ENCODE assay signal across 15 cellular contexts in the genomic region with DNA sequence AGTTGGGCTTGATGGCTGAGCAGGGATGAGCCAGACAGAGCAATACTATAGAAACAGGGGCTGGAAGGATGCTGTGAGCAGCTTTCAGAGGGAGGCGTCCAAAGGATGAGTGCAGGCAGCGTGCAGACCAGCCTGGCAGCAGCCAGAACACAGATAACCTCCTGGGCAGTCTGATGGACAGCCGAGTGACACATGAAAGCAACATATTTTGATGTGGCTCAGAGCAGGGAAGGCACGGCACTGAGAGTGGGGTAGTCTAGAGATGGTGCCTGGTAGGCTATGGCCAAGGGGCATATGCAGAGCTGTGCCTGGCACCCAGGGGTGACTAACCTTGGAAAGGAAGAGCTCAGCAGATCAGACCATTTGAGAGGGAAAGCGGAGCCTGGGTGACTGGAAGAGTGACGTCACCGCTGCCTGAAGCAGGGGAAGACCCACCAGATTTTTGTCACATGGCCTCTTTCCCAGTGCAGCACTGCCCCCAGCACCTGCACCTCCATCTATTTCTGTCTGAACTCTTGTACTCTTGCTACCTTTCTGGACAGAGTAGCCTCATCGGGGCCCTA. TPM values are rescaled to one million over a fixed set of nuclear protein-coding genes. Genes with fewer than 3 reads are reported as not detected.
A peak's percentile ranks its signal among the peaks of the same experiment; 100 is the strongest.
DNase-seq lines count a peak whose midpoint lies in the region; ATAC-seq and TF ChIP-seq lines count a peak whose summit lies in the region.
"Had no signal": no experiment of that assay in that cellular context is flagged by ENCODE, and none has a peak within 500 bp of the region (broad histone marks: within the 10 kb centered on the region; RNA-seq: fewer than 3 reads in every experiment).

No MANE protein-coding gene starts in this region.

- in situ Hi-C loops in mammary epithelial cell (cut with MboI; ENCODE audit: low sequenced_read_pairs in 2 of 2), result loop anchor here (5.0 kb wide), 2 partner anchors 65 to 115 kb away; no protein-coding TSS in a partner anchor
- in situ Hi-C loops in GM23248 (cut with MboI), result loop anchor here (5.0 kb wide), 1 partner anchor 105 kb away; no protein-coding TSS in a partner anchor

- H3K9me2 ChIP-seq in GM23248 (ENCODE audit: insufficient read depth), result no peaks in the 10 kb centered on the region

- peaks cover 12% of the 10 kb centered on the region for H3K4me1 Mint-ChIP-seq in MCF 10A (ENCODE audit: insufficient read depth, unreplicated experiment)
- H3K4me1 Mint-ChIP-seq in activated T-helper 17 cell treated with anti-CD3 and anti-CD28 coated beads, Interleukin-2, amount 50 U/mL, for 72 hours, result no peaks in the 10 kb centered on the region
- H3K4me1 Mint-ChIP-seq in endothelial cell (ENCODE audit: unreplicated experiment), result peaks cover 2% of the 10 kb centered on the region

- H3K4me1 ChIP-seq in mammary epithelial cell (ENCODE audit: insufficient read depth, low read length), result peaks cover 10% of the 10 kb centered on the region
- peaks cover 17% of the 10 kb centered on the region; the same call in 1 of the 2 replicates for H3K4me1 ChIP-seq in GM23248 (ENCODE audit: insufficient read depth)

- no peak overlapping the region for H3K4me2 ChIP-seq in mammary epithelial cell (ENCODE audit: insufficient read depth, low read depth, low read length)
- no peak overlapping the region for H3K4me2 ChIP-seq in GM23248 (ENCODE audit: unreplicated experiment)
- H3K4me2 ChIP-seq: BLaER1 had no signal

- CTCF ChIA-PET in MCF 10A (lab: Yijun Ruan, JAX) (interaction anchor here (7.6 kb wide), 1 partner anchor 113 kb away, joined by 55 read pairs; no protein-coding TSS in a partner anchor), mammary epithelial cell (lab: Charles Lee; ENCODE audit: low non-redundant PET) (no interaction called here)

- WGBS in mammary epithelial cell (ENCODE audit: low coverage, missing lambda C conversion rate), result 85% methylated on average over 8 of the region's 8 CpGs
- WGBS in GM23248 (ENCODE audit: low coverage in 1 of 2, low lambda C conversion rate in 2 of 2, missing lambda C conversion rate in 2 of 2), 2 experiments, result 88 to 91% methylated on average over 8 of the region's 8 CpGs

- H3K36me3 ChIP-seq in mammary epithelial cell (ENCODE audit: insufficient read depth, low read length) (peaks cover 7% of the 10 kb centered on the region), GM23248 (ENCODE audit: low read depth) (no peaks in the 10 kb centered on the region)

- TF ChIP-seq CTCF in MCF 10A (IDR thresholded peaks at IDR 0.05; ENCODE audit: unreplicated experiment), result no peak
- no peak for TF ChIP-seq CTCF in mammary epithelial cell (conservative IDR thresholded peaks at IDR 0.05 in 1 of 2, IDR thresholded peaks at IDR 0.05 in 1 of 2; ENCODE audit: extremely low read depth in 1 of 2, insufficient read depth in 1 of 2, low read depth in 1 of 2, low read length in 2 of 2)
- no peak for TF ChIP-seq CTCF in endothelial cell (IDR thresholded peaks at IDR 0.05; ENCODE audit: unreplicated experiment)

- no peak for DNase-seq in MCF 10A (ENCODE audit: unreplicated experiment)
- no peak for DNase-seq in mammary epithelial cell
- DNase-seq in endothelial cell (ENCODE audit: low spot score), result no peak
- no peak for DNase-seq in T-helper 1 cell
- no peak for DNase-seq in GM23248
- no peak for DNase-seq in NCI-H526 treated with DMSO at 0.1 percent for 48 hours (lab: John Stamatoyannopoulos, UW)
- DNase-seq: 8988T, AML-193, DMS 273 treated with DMSO at 0.1 percent for 48 hours had no signal

- no peaks in the 10 kb centered on the region for H3K27me3 ChIP-seq in mammary epithelial cell (ENCODE audit: insufficient read depth, low read length)
- no peaks in the 10 kb centered on the region for H3K27me3 ChIP-seq in GM23248 (replicated peaks; ENCODE audit: insufficient read depth)
- H3K27me3 ChIP-seq: BLaER1 had no signal

- ATAC-seq in activated T-helper 17 cell treated with anti-CD3 and anti-CD28 coated beads, Interleukin-2, amount 50 U/mL, for 72 hours (replicated peaks), result no peak
- ATAC-seq: GM12878, HCT116 had no signal

- peaks cover 28% of the 10 kb centered on the region for H3K36me3 Mint-ChIP-seq in MCF 10A (ENCODE audit: insufficient read depth, unreplicated experiment)
- peaks cover 8% of the 10 kb centered on the region for H3K36me3 Mint-ChIP-seq in activated T-helper 17 cell treated with anti-CD3 and anti-CD28 coated beads, Interleukin-2, amount 50 U/mL, for 72 hours (ENCODE audit: low read depth)
- H3K36me3 Mint-ChIP-seq in endothelial cell (ENCODE audit: low read depth, unreplicated experiment), result peaks cover 21% of the 10 kb centered on the region

- H3K4me3 ChIP-seq in mammary epithelial cell (replicated peaks in 1 of 3; ENCODE audit: insufficient read depth in 1 of 3, low read depth in 2 of 3, low read length in 3 of 3), result no peak overlapping the region
- no peak overlapping the region for H3K4me3 ChIP-seq in GM23248
- H3K4me3 ChIP-seq: BLaER1, GM12878 had no signal

- H2AFZ ChIP-seq in mammary epithelial cell (ENCODE audit: low read depth, low read length) (no peak overlapping the region), GM23248 (no peak overlapping the region)

- H4K20me1 ChIP-seq in mammary epithelial cell (ENCODE audit: insufficient read depth, low read length) (no peaks in the 10 kb centered on the region), GM23248 (ENCODE audit: insufficient read depth) (no peaks in the 10 kb centered on the region)

- H3K9me3 Mint-ChIP-seq in MCF 10A (ENCODE audit: unreplicated experiment), result no peaks in the 10 kb centered on the region
- H3K9me3 Mint-ChIP-seq in activated T-helper 17 cell treated with anti-CD3 and anti-CD28 coated beads, Interleukin-2, amount 50 U/mL, for 72 hours, result no peaks in the 10 kb centered on the region
- H3K9me3 Mint-ChIP-seq in endothelial cell (ENCODE audit: unreplicated experiment), result no peaks in the 10 kb centered on the region

- H3K4me3 Mint-ChIP-seq in MCF 10A (ENCODE audit: unreplicated experiment) (peak overlapping the region; percentile 28), endothelial cell (ENCODE audit: unreplicated experiment) (peak overlapping the region; percentile 26)
- H3K4me3 Mint-ChIP-seq in activated T-helper 17 cell treated with anti-CD3 and anti-CD28 coated beads, Interleukin-2, amount 50 U/mL, for 72 hours, result no peak overlapping the region

- BruUV-seq in MCF 10A (replicated peaks; lab: Mats Ljungman, UMichigan), result no TSS peak
- no TSS peak for BruUV-seq in mammary epithelial cell (replicated peaks; lab: Mats Ljungman, UMichigan)

- H3K9ac ChIP-seq in mammary epithelial cell (ENCODE audit: insufficient read depth, low read length), result no peak overlapping the region
- H3K9ac ChIP-seq in GM23248, result no peak overlapping the region
- H3K9ac ChIP-seq: BLaER1 had no signal

- H3K27ac ChIP-seq in mammary epithelial cell (ENCODE audit: insufficient read depth, low read depth, low read length), result no peak overlapping the region
- no peak overlapping the region for H3K27ac ChIP-seq in GM23248
- H3K27ac ChIP-seq: BLaER1, HL-60 had no signal

- POLR2A ChIA-PET in MCF 10A (lab: Yijun Ruan, JAX), result no interaction called here

- H3F3A ChIP-seq in GM23248 (ENCODE audit: insufficient read depth), result 0 out of 2 replicates have a peak, but pooled peaks cover 7% of the 10 kb centered on the region

- H3K9me3 ChIP-seq in mammary epithelial cell (replicated peaks; ENCODE audit: insufficient read depth, low read length), result no peaks in the 10 kb centered on the region
- no peaks in the 10 kb centered on the region for H3K9me3 ChIP-seq in GM23248 (ENCODE audit: low read depth)
- H3K9me3 ChIP-seq: BLaER1 had no signal

- H3K27ac Mint-ChIP-seq in MCF 10A (ENCODE audit: low read depth, unreplicated experiment), result no peak overlapping the region
- peak overlapping the region; percentile 71 for H3K27ac Mint-ChIP-seq in activated T-helper 17 cell treated with anti-CD3 and anti-CD28 coated beads, Interleukin-2, amount 50 U/mL, for 72 hours
- no peak overlapping the region for H3K27ac Mint-ChIP-seq in endothelial cell (ENCODE audit: unreplicated experiment)

- intact Hi-C loops in MCF 10A (cut with micrococcal nuclease) (loop anchor here (10.0 kb wide), 1 partner anchor 422 kb away; no protein-coding TSS in a partner anchor), mammary epithelial cell (cut with micrococcal nuclease) (loop anchor here (10.0 kb wide), 1 partner anchor 272 kb away; no protein-coding TSS in a partner anchor)

- H3K79me2 ChIP-seq in mammary epithelial cell (ENCODE audit: insufficient read depth, low read length), result peaks cover 13% of the 10 kb centered on the region
- H3K79me2 ChIP-seq in GM23248 (ENCODE audit: insufficient read depth), result peaks cover 35% of the 10 kb centered on the region

- H3K27me3 Mint-ChIP-seq in MCF 10A (ENCODE audit: insufficient read depth, unreplicated experiment), result no peaks in the 10 kb centered on the region
- H3K27me3 Mint-ChIP-seq in activated T-helper 17 cell treated with anti-CD3 and anti-CD28 coated beads, Interleukin-2, amount 50 U/mL, for 72 hours, result no peaks in the 10 kb centered on the region
- peaks cover 2% of the 10 kb centered on the region for H3K27me3 Mint-ChIP-seq in endothelial cell (ENCODE audit: unreplicated experiment)

- dilution Hi-C loops in mammary epithelial cell (cut with HindIII; ENCODE audit: low sequenced_read_pairs), result no loop called here

RNA-seq across cellular contexts. Expression of gene PINK1, which starts 3.6 kb away (rescaled TPM):
- total RNA-seq in MCF 10A (2022) (20.9 and 26.1 TPM in 2 replicates), mammary epithelial cell (10 to 100 TPM; 57.2 to 90.0 TPM), endothelial cell (ENCODE audit: unreplicated experiment) (40.0 TPM)
- polyA plus RNA-seq in mammary epithelial cell (55.6 TPM), GM23248 (2016; fragmentation: Nextera tagmentation; extraction: Ambion mirVana) (102 and 104 TPM in 2 replicates)
- 23.6 TPM for polyA minus RNA-seq in mammary epithelial cell
- total RNA-seq in activated T-helper 17 cell treated with anti-CD3 and anti-CD28 coated beads, Interleukin-2, amount 50 U/mL, for 72 hours, result 1 to 10 TPM; 4.1 to 4.6 TPM
- 141 and 151 TPM in 2 replicates for total RNA-seq in GM23248 (2014; rRNA removed; shearing (Covaris generic))

RNA-seq across cellular contexts. Expression of gene DDOST, which starts 24.3 kb away (rescaled TPM):
- total RNA-seq in MCF 10A (2022), result 292 and 397 TPM in 2 replicates
- 100 to 1,000 TPM; 181 to 238 TPM for total RNA-seq in mammary epithelial cell
- 320 TPM for polyA plus RNA-seq in mammary epithelial cell
- 162 TPM for polyA minus RNA-seq in mammary epithelial cell
- 100 to 1,000 TPM; 132 to 224 TPM for total RNA-seq in activated T-helper 17 cell treated with anti-CD3 and anti-CD28 coated beads, Interleukin-2, amount 50 U/mL, for 72 hours
- total RNA-seq in endothelial cell (ENCODE audit: unreplicated experiment), result 235 TPM
- 354 and 356 TPM in 2 replicates for total RNA-seq in GM23248 (2014; rRNA removed; shearing (Covaris generic))
- polyA plus RNA-seq in GM23248 (2016; fragmentation: Nextera tagmentation; extraction: Ambion mirVana), result 348 and 359 TPM in 2 replicates

RNA-seq across cellular contexts. Expression of gene CDA, which starts 48.0 kb away (rescaled TPM):
- not detected in 2 replicates for total RNA-seq in MCF 10A (2022)
- 10 to 100 TPM in 1 of 2 donors, 1 to 10 TPM in 1; 2.8 to 91.5 TPM for total RNA-seq in mammary epithelial cell
- polyA plus RNA-seq in mammary epithelial cell, result 371 TPM
- polyA minus RNA-seq in mammary epithelial cell, result 543 TPM
- not detected for total RNA-seq in activated T-helper 17 cell treated with anti-CD3 and anti-CD28 coated beads, Interleukin-2, amount 50 U/mL, for 72 hours
- total RNA-seq in endothelial cell (ENCODE audit: unreplicated experiment), result 1.1 TPM
- total RNA-seq in GM23248 (2014; rRNA removed; shearing (Covaris generic)), result 3.0 and 5.9 TPM in 2 replicates
- polyA plus RNA-seq in GM23248 (2016; fragmentation: Nextera tagmentation; extraction: Ambion mirVana), result 9.6 and 9.9 TPM in 2 replicates
- total RNA-seq: G401, GM12878 had no signal
- polyA plus RNA-seq: GM12878 had no signal
